Comparison of ENCODE assay signal across 14 cellular contexts in the genomic region with DNA sequence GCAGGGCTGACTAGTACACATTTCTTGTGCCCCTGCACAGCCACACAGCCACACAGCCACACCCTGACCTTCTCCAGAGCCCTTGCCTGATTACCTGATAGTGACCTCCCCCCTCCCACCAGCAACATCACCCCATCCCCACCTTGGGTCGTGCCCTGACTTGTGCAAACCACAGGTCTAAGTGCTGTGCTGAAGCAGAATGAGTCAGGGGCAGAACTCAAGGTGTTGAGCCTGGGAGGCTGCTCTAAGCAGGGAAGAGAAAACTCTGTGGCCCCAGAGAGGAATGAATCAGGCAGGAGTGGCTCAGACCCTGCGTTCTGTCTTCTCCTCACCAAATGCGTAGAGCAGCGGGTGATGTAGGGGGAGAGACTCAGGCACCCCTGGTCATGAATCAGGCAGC. TPM values are rescaled to one million over a fixed set of nuclear protein-coding genes. Genes with fewer than 3 reads are reported as not detected.
DNase-seq lines count a peak whose midpoint lies in the region; ATAC-seq lines count a peak whose summit lies in the region.
"Had no signal": no experiment of that assay in that cellular context is flagged by ENCODE, and none has a peak within 500 bp of the region (broad histone marks: within the 10 kb centered on the region; RNA-seq: fewer than 3 reads in every experiment).

No MANE protein-coding gene starts in this region.

- H3K4ac ChIP-seq in neuronal stem cell (ENCODE audit: low read length) = no peak overlapping the region

- WGBS in neuronal stem cell (ENCODE audit: extremely low coverage in 2 of 2, insufficient read length in 2 of 2, insufficient replicate concordance in 1 of 2), 2 donors = no CpG with 5 or more reads among the region's 4 CpGs

- no peak overlapping the region for H2AK5ac ChIP-seq in neuronal stem cell (ENCODE audit: low read depth, low read length)

- H3K27ac Mint-ChIP-seq in activated T-helper 17 cell treated with anti-CD3 and anti-CD28 coated beads, Interleukin-2, amount 50 U/mL, for 72 hours = no peak overlapping the region
- H3K27ac Mint-ChIP-seq: CD8-positive, alpha-beta T cell had no signal

- no peak overlapping the region for H3K27ac ChIP-seq in neuronal stem cell (replicated peaks; ENCODE audit: low read length)
- H3K27ac ChIP-seq: 22Rv1, coronary artery, GM23248, prostate gland had no signal

- H2AFZ ChIP-seq in neuronal stem cell (ENCODE audit: low read length) = no peak overlapping the region
- H2AFZ ChIP-seq: GM23248 had no signal

- H2BK12ac ChIP-seq in neuronal stem cell (ENCODE audit: low read length) = no peak overlapping the region

- no peaks in the 10 kb centered on the region for H3K79me1 ChIP-seq in neuronal stem cell (ENCODE audit: low read depth, low read length)

- no peaks in the 10 kb centered on the region for H3K36me3 ChIP-seq in neuronal stem cell (replicated peaks in 1 of 2; ENCODE audit: control insufficient read depth in 2 of 2, insufficient read depth in 2 of 2, low read length in 2 of 2)
- H3K36me3 ChIP-seq: prostate gland had no signal

- no peaks in the 10 kb centered on the region for H3K9me3 Mint-ChIP-seq in activated T-helper 17 cell treated with anti-CD3 and anti-CD28 coated beads, Interleukin-2, amount 50 U/mL, for 72 hours
- H3K9me3 Mint-ChIP-seq: CD8-positive, alpha-beta T cell had no signal

- H3K4me3 ChIP-seq in neuronal stem cell (ENCODE audit: low read length in 2 of 2) = no peak overlapping the region
- H3K4me3 ChIP-seq: coronary artery, GM23248, prostate gland had no signal

- H3K4me2 ChIP-seq in neuronal stem cell (ENCODE audit: insufficient read depth, low read length, poor library complexity, severe bottlenecking) = no peak overlapping the region

- peak overlapping the region; percentile 5 for H3K18ac ChIP-seq in neuronal stem cell (ENCODE audit: low read length)

- H3K9ac ChIP-seq in neuronal stem cell (ENCODE audit: low read depth, low read length, poor library complexity) = no peak overlapping the region
- H3K9ac ChIP-seq: GM23248 had no signal

- H3K23ac ChIP-seq in neuronal stem cell (ENCODE audit: low read depth, low read length, poor library complexity) = peak overlapping the region; percentile 35

- peaks cover 0 to 9% (median 0%) of the 10 kb centered on the region in 3 experiments for H3K27me3 ChIP-seq in neuronal stem cell (ENCODE audit: control insufficient read depth in 3 of 3, insufficient read depth in 3 of 3, low read depth in 1 of 3, low read length in 3 of 3)

- peak; percentile 44 for ATAC-seq in GM18861 (IDR thresholded peaks at IDR 0.05; ENCODE audit: unreplicated experiment)
- peak; percentile 52 for ATAC-seq in activated T-helper 17 cell treated with anti-CD3 and anti-CD28 coated beads, Interleukin-2, amount 50 U/mL, for 72 hours (replicated peaks)
- ATAC-seq: CD8-positive, alpha-beta T cell had no signal

- H2BK15ac ChIP-seq in neuronal stem cell (ENCODE audit: low read length) = peak overlapping the region; percentile 9

- peaks cover 4% of the 10 kb centered on the region for H3K27me3 Mint-ChIP-seq in activated T-helper 17 cell treated with anti-CD3 and anti-CD28 coated beads, Interleukin-2, amount 50 U/mL, for 72 hours

- peaks cover 13% of the 10 kb centered on the region for H3K4me1 Mint-ChIP-seq in activated T-helper 17 cell treated with anti-CD3 and anti-CD28 coated beads, Interleukin-2, amount 50 U/mL, for 72 hours

- no peak overlapping the region for H2BK5ac ChIP-seq in neuronal stem cell (ENCODE audit: low read length)

- no peak overlapping the region for H4K91ac ChIP-seq in neuronal stem cell (ENCODE audit: low read depth, low read length, poor library complexity)

- H3K14ac ChIP-seq in neuronal stem cell (ENCODE audit: low read length) = no peak overlapping the region

- no peak overlapping the region for H3K4me3 Mint-ChIP-seq in activated T-helper 17 cell treated with anti-CD3 and anti-CD28 coated beads, Interleukin-2, amount 50 U/mL, for 72 hours
- H3K4me3 Mint-ChIP-seq: CD8-positive, alpha-beta T cell had no signal

- H3K4me1 ChIP-seq in neuronal stem cell (ENCODE audit: control insufficient read depth in 2 of 2, insufficient read depth in 1 of 2, low read depth in 1 of 2, low read length in 2 of 2) = peaks cover 0 to 19% of the 10 kb centered on the region in 2 donors
- H3K4me1 ChIP-seq: prostate gland had no signal

- H2BK120ac ChIP-seq in neuronal stem cell (ENCODE audit: low read depth, low read length) = no peak overlapping the region

- no peaks in the 10 kb centered on the region for H3K9me3 ChIP-seq in neuronal stem cell (replicated peaks in 1 of 2; ENCODE audit: control insufficient read depth in 2 of 2, insufficient read depth in 1 of 2, low read depth in 1 of 2, low read length in 2 of 2)
- H3K9me3 ChIP-seq: prostate gland had no signal

- peak; percentile 38 for DNase-seq in DMS53 (lab: John Stamatoyannopoulos, UW)
- DNase-seq in DMS53 treated with DMSO at 0.1 percent for 48 hours (lab: John Stamatoyannopoulos, UW; ENCODE audit: unreplicated experiment) = no peak
- DNase-seq in neuronal stem cell (ENCODE audit: low spot score) = no peak
- DNase-seq in NCI-H524 (lab: John Stamatoyannopoulos, UW) = no peak
- no peak for DNase-seq in activated CD4-positive, CD25-positive, alpha-beta regulatory T cell (lab: John Stamatoyannopoulos, UW)
- DNase-seq in NCI-H345 treated with DMSO at 0.1 percent for 48 hours (lab: John Stamatoyannopoulos, UW; ENCODE audit: unreplicated experiment) = no peak
- DNase-seq: CD8-positive, alpha-beta T cell; GM23248; NCI-H1105 had no signal

- no peaks in the 10 kb centered on the region for H3K36me3 Mint-ChIP-seq in activated T-helper 17 cell treated with anti-CD3 and anti-CD28 coated beads, Interleukin-2, amount 50 U/mL, for 72 hours (ENCODE audit: low read depth)
- H3K36me3 Mint-ChIP-seq: CD8-positive, alpha-beta T cell had no signal

- no peak overlapping the region for H4K8ac ChIP-seq in neuronal stem cell (ENCODE audit: low read depth, low read length)

RNA-seq across cellular contexts. Expression of a gene that starts 24.3 kb away (rescaled TPM):
- not detected for total RNA-seq in activated T-helper 17 cell treated with anti-CD3 and anti-CD28 coated beads, Interleukin-2, amount 50 U/mL, for 72 hours
- 0.07 TPM for polyA plus RNA-seq in neuronal stem cell (2013, experiment 1 of 2)
- polyA plus RNA-seq in neuronal stem cell (2013, experiment 2 of 2) = 0.03 TPM
- total RNA-seq: CD8-positive, alpha-beta T cell; GM23248 had no signal
- polyA plus RNA-seq: GM23248 had no signal
